In genomic region chr11:316031-316701, GRCh38 we compare ENCODE assay signal across 7 cellular contexts. TPM values are rescaled to one million over a fixed set of nuclear protein-coding genes. Genes with fewer than 3 reads are reported as not detected.
DNase-seq lines count a peak whose midpoint lies in the region; ATAC-seq and TF ChIP-seq lines count a peak whose summit lies in the region.
"Had no signal": no experiment of that assay in that cellular context is flagged by ENCODE, and none has a peak within 500 bp of the region (broad histone marks: within the 10 kb centered on the region; RNA-seq: fewer than 3 reads in every experiment).

No MANE protein-coding gene starts in this region.

- H3K4me3 ChIP-seq in HUES6 (ENCODE audit: low read depth, low read length): peak overlapping the region; percentile 87
- H3K4me3 ChIP-seq in effector memory CD4-positive, alpha-beta T cell (ENCODE audit: insufficient read depth, low read depth, low read length, poor library complexity, severe bottlenecking): peak overlapping the region; percentile 87

- ATAC-seq in GM19397 (IDR thresholded peaks at IDR 0.05; ENCODE audit: unreplicated experiment): no peak

- peaks cover 55% of the 10 kb centered on the region for H3K27me3 Mint-ChIP-seq in progenitor cell of endocrine pancreas

- no peak overlapping the region for H3K27ac Mint-ChIP-seq in progenitor cell of endocrine pancreas

- no peaks in the 10 kb centered on the region for H3K9me3 Mint-ChIP-seq in progenitor cell of endocrine pancreas (ENCODE audit: low read depth)

- peak overlapping the region; percentile 96 for H3K9ac ChIP-seq in HUES6 (ENCODE audit: low read length)

- H3K9me3 ChIP-seq in HUES6 (ENCODE audit: control insufficient read depth, insufficient read depth, low read depth, low read length): no peaks in the 10 kb centered on the region
- no peaks in the 10 kb centered on the region for H3K9me3 ChIP-seq in effector memory CD4-positive, alpha-beta T cell (ENCODE audit: control insufficient read depth, low read length)

- H3K27ac ChIP-seq in HUES6 (ENCODE audit: low read depth, low read length): peak overlapping the region; percentile 75
- peak overlapping the region; percentile 77 for H3K27ac ChIP-seq in effector memory CD4-positive, alpha-beta T cell (ENCODE audit: insufficient read depth, low read length, poor library complexity, severe bottlenecking)

- no peaks in the 10 kb centered on the region for H3K36me3 Mint-ChIP-seq in progenitor cell of endocrine pancreas (ENCODE audit: insufficient read depth)

- peak in 1 of 3 donors; percentile 26 for DNase-seq in effector memory CD4-positive, alpha-beta T cell
- no peak for DNase-seq in progenitor cell of endocrine pancreas (ENCODE audit: low spot score, unreplicated experiment)
- DNase-seq in NCI-H187 treated with DMSO at 0.1 percent for 48 hours (lab: John Stamatoyannopoulos, UW): no peak
- DNase-seq in HuH-7.5 (ENCODE audit: low spot score): no peak

- peak overlapping the region; percentile 35 for H3K4me3 Mint-ChIP-seq in progenitor cell of endocrine pancreas (ENCODE audit: low read depth)

- H3K4me1 Mint-ChIP-seq in progenitor cell of endocrine pancreas (ENCODE audit: low read depth): peaks cover 22% of the 10 kb centered on the region

- TF ChIP-seq CTCF in progenitor cell of endocrine pancreas (IDR thresholded peaks at IDR 0.05; ENCODE audit: unreplicated experiment): no peak

- H3K27me3 ChIP-seq in HUES6 (ENCODE audit: control insufficient read depth, insufficient read depth, low read length): peaks cover 29% of the 10 kb centered on the region; the same call in 1 of the 2 replicates
- H3K27me3 ChIP-seq in effector memory CD4-positive, alpha-beta T cell (replicated peaks; ENCODE audit: control insufficient read depth, insufficient read depth, low read length, poor library complexity, severe bottlenecking): no peaks in the 10 kb centered on the region

- peaks cover 12% of the 10 kb centered on the region for H3K36me3 ChIP-seq in HUES6 (ENCODE audit: control insufficient read depth, insufficient read depth, low read length)
- H3K36me3 ChIP-seq in effector memory CD4-positive, alpha-beta T cell (ENCODE audit: control insufficient read depth, insufficient read depth, low read length): peaks cover 7% of the 10 kb centered on the region

- peaks cover 38% of the 10 kb centered on the region for H3K4me1 ChIP-seq in HUES6 (ENCODE audit: control insufficient read depth, insufficient read depth, low read length)
- peaks cover 29% of the 10 kb centered on the region for H3K4me1 ChIP-seq in effector memory CD4-positive, alpha-beta T cell (ENCODE audit: control insufficient read depth, insufficient read depth, low read length, poor library complexity, severe bottlenecking)

RNA-seq across cellular contexts. Expression of gene IFITM1, which starts 2.3 kb away (rescaled TPM):
- 2.3 TPM in 2 replicates for total RNA-seq in progenitor cell of endocrine pancreas

RNA-seq across cellular contexts. Expression of gene IFITM3, which starts 4.5 kb away (rescaled TPM):
- 99.3 and 105 TPM in 2 replicates for total RNA-seq in progenitor cell of endocrine pancreas

RNA-seq across cellular contexts. Expression of gene IFITM2, which starts 8.6 kb away (rescaled TPM):
- total RNA-seq in progenitor cell of endocrine pancreas: 33.2 and 33.5 TPM in 2 replicates

RNA-seq across cellular contexts. Expression of gene IFITM5, which starts 16.8 kb away (rescaled TPM):
- not detected in 2 replicates for total RNA-seq in progenitor cell of endocrine pancreas
- total RNA-seq: activated CD8-positive, alpha-beta memory T cell treated with anti-CD3 and anti-CD28 coated beads for 36 hours had no signal

RNA-seq across cellular contexts. Expression of gene PGGHG, which starts 27.2 kb away (rescaled TPM):
- 67.0 and 74.7 TPM in 2 replicates for total RNA-seq in progenitor cell of endocrine pancreas
